8 cellular contexts compared by ENCODE assay signal in the genomic region with DNA sequence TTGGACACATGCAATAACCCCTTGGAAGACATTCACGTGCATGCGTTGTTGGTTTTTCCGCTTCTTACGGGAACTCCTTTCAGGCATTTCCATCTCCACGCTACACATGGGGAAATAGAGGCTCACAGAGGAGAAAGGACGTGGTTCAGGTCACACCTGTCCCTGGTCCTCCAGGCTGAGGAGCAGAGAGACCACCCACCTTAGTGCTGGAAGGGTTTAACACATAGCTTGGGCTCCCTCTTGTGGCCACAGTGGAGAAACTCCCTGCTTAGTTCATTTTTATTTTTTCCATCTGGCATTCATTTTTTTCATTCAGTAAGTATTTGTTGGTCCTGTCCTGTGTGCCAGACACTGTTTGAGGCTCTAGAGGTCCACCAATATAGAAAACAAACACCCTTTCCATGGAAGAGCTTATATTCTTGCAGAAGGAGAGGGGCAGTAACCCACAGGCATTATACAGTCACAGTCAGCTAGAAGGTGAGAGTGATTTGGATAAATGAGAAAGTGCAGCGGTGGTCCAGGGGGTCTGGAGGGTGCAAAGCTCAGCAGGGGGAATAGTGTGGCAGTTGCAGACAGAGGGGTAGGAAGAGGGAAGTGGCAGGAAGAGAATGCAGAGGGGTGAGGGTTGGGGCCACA. TPM values are rescaled to one million over a fixed set of nuclear protein-coding genes. Genes with fewer than 3 reads are reported as not detected.
DNase-seq lines count a peak whose midpoint lies in the region; ATAC-seq, FAIRE-seq and TF ChIP-seq lines count a peak whose summit lies in the region.

No MANE protein-coding gene starts in this region.

- 19% methylated on average over 7 of the region's 7 CpGs for WGBS in hepatocyte (ENCODE audit: low lambda C conversion rate, missing lambda C conversion rate)
- WGBS in small intestine, 3 donors = 14 to 36% (median 26%) methylated on average over 7 of the region's 7 CpGs

- H3K9me3 ChIP-seq in hepatocyte (ENCODE audit: low read depth) = no peaks in the 10 kb centered on the region
- H3K9me3 ChIP-seq in small intestine (ENCODE audit: control insufficient read depth, low read depth) = no peaks in the 10 kb centered on the region

- no peak for FAIRE-seq in small intestine (lab: Jason Lieb, UNC)

- TF ChIP-seq CTCF in KMS-11 (conservative IDR thresholded peaks at IDR 0.05; ENCODE audit: low read depth, low read length) (peak; percentile 95), hepatocyte (IDR thresholded peaks at IDR 0.05; ENCODE audit: poor library complexity) (peak; percentile 86)

- H3K36me3 ChIP-seq in KMS-11 (ENCODE audit: insufficient read depth) (no peaks in the 10 kb centered on the region), hepatocyte (replicated peaks; ENCODE audit: insufficient read depth, low read depth) (no peaks in the 10 kb centered on the region), small intestine (ENCODE audit: control insufficient read depth in 2 of 2, insufficient read depth in 2 of 2, low read length in 2 of 2) (no peaks in the 10 kb centered on the region)

- H2AFZ ChIP-seq in KMS-11 (ENCODE audit: low read depth) (no peak overlapping the region), hepatocyte (no peak overlapping the region)

- H4K20me1 ChIP-seq in KMS-11 (ENCODE audit: insufficient read depth) (no peaks in the 10 kb centered on the region), hepatocyte (ENCODE audit: insufficient read depth, poor library complexity, severe bottlenecking) (no peaks in the 10 kb centered on the region)

- no peak overlapping the region for H3K4me3 Mint-ChIP-seq in activated naive CD8-positive, alpha-beta T cell treated with anti-CD3 and anti-CD28 coated beads, Interleukin-2, amount 50 U/mL, for 24 hours

- H3K27ac Mint-ChIP-seq in activated naive CD8-positive, alpha-beta T cell treated with anti-CD3 and anti-CD28 coated beads, Interleukin-2, amount 50 U/mL, for 24 hours = no peak overlapping the region

- no peak overlapping the region for H3K4me2 ChIP-seq in KMS-11
- H3K4me2 ChIP-seq in hepatocyte = no peak overlapping the region

- DNase-seq in DMS53 treated with DMSO at 0.1 percent for 48 hours (lab: John Stamatoyannopoulos, UW; ENCODE audit: unreplicated experiment) = peak; percentile 29
- DNase-seq in activated naive CD8-positive, alpha-beta T cell treated with anti-CD3 and anti-CD28 coated beads, Interleukin-2, amount 50 U/mL, for 24 hours = peak; percentile 74
- DNase-seq in hepatocyte (ENCODE audit: low spot score) = peak; percentile 84
- DNase-seq in small intestine = peak; percentile 56
- no peak for DNase-seq in cerebellar nuclear complex (lab: John Stamatoyannopoulos, UW)

- no peaks in the 10 kb centered on the region for H3K9me2 ChIP-seq in hepatocyte (replicated peaks; ENCODE audit: insufficient read depth)

- peaks cover 35% of the 10 kb centered on the region for H3K4me1 Mint-ChIP-seq in activated naive CD8-positive, alpha-beta T cell treated with anti-CD3 and anti-CD28 coated beads, Interleukin-2, amount 50 U/mL, for 24 hours

- H3K27me3 Mint-ChIP-seq in activated naive CD8-positive, alpha-beta T cell treated with anti-CD3 and anti-CD28 coated beads, Interleukin-2, amount 50 U/mL, for 24 hours = peaks cover 5% of the 10 kb centered on the region

- H3K79me2 ChIP-seq in KMS-11 (ENCODE audit: insufficient read depth, low read depth) (no peaks in the 10 kb centered on the region), hepatocyte (no peaks in the 10 kb centered on the region)

- H3K4me3 ChIP-seq in KMS-11 (IDR thresholded peaks at IDR 0.05; ENCODE audit: insufficient read depth, low read depth, low read length) (no peak overlapping the region), hepatocyte (no peak overlapping the region), small intestine (ENCODE audit: low read depth in 1 of 2, low read length in 2 of 2) (no peak overlapping the region)

- H3K27ac ChIP-seq in KMS-11 = no peak overlapping the region
- no peak overlapping the region for H3K27ac ChIP-seq in hepatocyte
- no peak overlapping the region for H3K27ac ChIP-seq in small intestine (ENCODE audit: low read depth in 1 of 2, low read length in 1 of 2)

- H3K9me3 Mint-ChIP-seq in activated naive CD8-positive, alpha-beta T cell treated with anti-CD3 and anti-CD28 coated beads, Interleukin-2, amount 50 U/mL, for 24 hours = no peaks in the 10 kb centered on the region

- peaks cover 4% of the 10 kb centered on the region for H3K4me1 ChIP-seq in KMS-11 (ENCODE audit: low read depth, poor library complexity, severe bottlenecking)
- H3K4me1 ChIP-seq in hepatocyte (ENCODE audit: insufficient read depth) = no peaks in the 10 kb centered on the region
- no peaks in the 10 kb centered on the region for H3K4me1 ChIP-seq in small intestine (ENCODE audit: control insufficient read depth in 2 of 2, insufficient read depth in 1 of 2, low read depth in 1 of 2, low read length in 1 of 2)

- H3K27me3 ChIP-seq in KMS-11 (ENCODE audit: insufficient read depth, low read depth) (peaks cover 7% of the 10 kb centered on the region; the same call in 1 of the 2 replicates), hepatocyte (peaks cover 19% of the 10 kb centered on the region), small intestine (ENCODE audit: control insufficient read depth in 2 of 2, insufficient read depth in 2 of 2, low read length in 2 of 2) (no peaks in the 10 kb centered on the region)

- peak; percentile 71 for ATAC-seq in SK-N-SH treated with all-trans-retinoic acid at 6 μM for 48 hours
- no peak for ATAC-seq in activated naive CD8-positive, alpha-beta T cell treated with anti-CD3 and anti-CD28 coated beads, Interleukin-2, amount 50 U/mL, for 24 hours
- ATAC-seq in HG03571 (IDR thresholded peaks at IDR 0.05; ENCODE audit: unreplicated experiment) = no peak

- H3K36me3 Mint-ChIP-seq in activated naive CD8-positive, alpha-beta T cell treated with anti-CD3 and anti-CD28 coated beads, Interleukin-2, amount 50 U/mL, for 24 hours (ENCODE audit: low read depth) = no peaks in the 10 kb centered on the region

- H3K9ac ChIP-seq in KMS-11 = no peak overlapping the region

TF ChIP-seq in SK-N-SH treated with all-trans-retinoic acid at 6 μM for 48 hours, 23 proteins besides CTCF, POLR2A, EP300 and RAD21:
- no peak for TF ChIP-seq ZFP3 (CRISPR knock-in tag; IDR thresholded peaks at IDR 0.05)
- no peak for TF ChIP-seq RARB (CRISPR knock-in tag; IDR thresholded peaks at IDR 0.05)
- no peak for TF ChIP-seq ZNF8 (CRISPR knock-in tag; IDR thresholded peaks at IDR 0.05)
- TF ChIP-seq ISL1 (CRISPR knock-in tag; IDR thresholded peaks at IDR 0.05) = no peak
- TF ChIP-seq TCF4 (CRISPR knock-in tag; IDR thresholded peaks at IDR 0.05; ENCODE audit: borderline replicate concordance) = no peak

RNA-seq across cellular contexts. Expression of a gene that starts 24.2 kb away (rescaled TPM):
- total RNA-seq in hepatocyte = 7.0 and 7.1 TPM in 2 replicates
- 11.0 and 19.3 TPM in 2 replicates for polyA plus RNA-seq in hepatocyte
- polyA plus RNA-seq in small intestine = 1 to 10 TPM in 1 of 3 donors, not detected in 2; 1.5 TPM

RNA-seq across cellular contexts. Expression of a gene that starts 26.3 kb away (rescaled TPM):
- 0.20 and 3.9 TPM in 2 replicates for total RNA-seq in hepatocyte
- polyA plus RNA-seq in hepatocyte (1.8 and 2.2 TPM in 2 replicates), small intestine (1 to 10 TPM; 2.2 to 9.6 (median 8.1) TPM)

RNA-seq across cellular contexts. Expression of a gene that starts 52.1 kb away (rescaled TPM):
- total RNA-seq in hepatocyte = not detected in 2 replicates
- polyA plus RNA-seq in hepatocyte (not detected in 2 replicates), small intestine (under 1 TPM in 1 of 3 donors, not detected in 2; 0.19 TPM)

RNA-seq across cellular contexts. Expression of a gene that starts 57.9 kb away (rescaled TPM):
- 36.6 and 40.9 TPM in 2 replicates for total RNA-seq in hepatocyte
- polyA plus RNA-seq in hepatocyte = 54.0 and 69.7 TPM in 2 replicates
- polyA plus RNA-seq in small intestine = 10 to 100 TPM; 51.6 to 92.8 (median 81.5) TPM

Comparison
In these comparisons a context has a peak if more than half of its experiments do, and no peak if none do; other contexts are left out.
1. DNase-seq: peak in DMS53 treated with DMSO at 0.1 percent for 48 hours (single experiment), activated naive CD8-positive, alpha-beta T cell treated with anti-CD3 and anti-CD28 coated beads, Interleukin-2, amount 50 U/mL, for 24 hours (single experiment), hepatocyte (single experiment) and small intestine (single experiment); none in cerebellar nuclear complex (0 of 2).